ENCODE assay signal across 17 cellular contexts in genomic region chr7:33823913-33824312, GRCh38.
DNase-seq lines count a peak whose midpoint lies in the region; ATAC-seq lines count a peak whose summit lies in the region.
"Had no signal": no experiment of that assay in that cellular context is flagged by ENCODE, and none has a peak within 500 bp of the region (broad histone marks: within the 10 kb centered on the region; RNA-seq: fewer than 3 reads in every experiment).

No MANE protein-coding gene starts in this region.

- no peak overlapping the region for H2BK5ac ChIP-seq in neuronal stem cell (ENCODE audit: low read length)

- no peak overlapping the region for H2AFZ ChIP-seq in neuronal stem cell (ENCODE audit: low read length)

- H3K9me3 ChIP-seq in neuronal stem cell (replicated peaks in 1 of 2; ENCODE audit: control insufficient read depth in 2 of 2, insufficient read depth in 1 of 2, low read depth in 1 of 2, low read length in 2 of 2): peaks cover 0 to 4% of the 10 kb centered on the region in 2 donors
- H3K9me3 ChIP-seq: A549, Caco-2 had no signal

- peaks cover 2% of the 10 kb centered on the region for H3K79me1 ChIP-seq in neuronal stem cell (ENCODE audit: low read depth, low read length)

- no peak overlapping the region for H2AK5ac ChIP-seq in neuronal stem cell (ENCODE audit: low read depth, low read length)

- H3K23ac ChIP-seq in neuronal stem cell (ENCODE audit: low read depth, low read length, poor library complexity): no peak overlapping the region

- no peak overlapping the region for H2BK15ac ChIP-seq in neuronal stem cell (ENCODE audit: low read length)

- peak; percentile 20 for ATAC-seq in stimulated activated naive CD8-positive, alpha-beta T cell treated with anti-CD3 and anti-CD28 coated beads, Interleukin-15, amount 100 ng/mL, for 72 hours
- no peak for ATAC-seq in stimulated activated naive CD8-positive, alpha-beta T cell treated with anti-CD3 and anti-CD28 coated beads, Interleukin-15, Interleukin-2, amounts not matched to agents 100 U/mL and 50 U/mL, for 24 hours
- ATAC-seq: A549; CD8-positive, alpha-beta T cell had no signal

- H3K4me2 ChIP-seq in neuronal stem cell (ENCODE audit: insufficient read depth, low read length, poor library complexity, severe bottlenecking): no peak overlapping the region
- H3K4me2 ChIP-seq: A549; BLaER1 treated with 17β-estradiol and CSF1 and Interleukin-3, amounts not matched to agents 10 nM and 100 nM had no signal

- DNase-seq in stimulated activated naive CD8-positive, alpha-beta T cell treated with anti-CD3 and anti-CD28 coated beads, Interleukin-15, amount 100 ng/mL, for 72 hours: no peak
- no peak for DNase-seq in stimulated activated naive CD8-positive, alpha-beta T cell treated with anti-CD3 and anti-CD28 coated beads, Interleukin-15, Interleukin-2, amounts not matched to agents 100 U/mL and 50 U/mL, for 24 hours
- DNase-seq in neuronal stem cell (ENCODE audit: low spot score): no peak
- DNase-seq in GM19240 (ENCODE audit: insufficient read length, low spot score): no peak
- no peak for DNase-seq in iPS-NIHi11 (ENCODE audit: low spot score)
- DNase-seq: AML-193; Caco-2; Calu3; CD4-positive, alpha-beta T cell; CD8-positive, alpha-beta T cell; DMS79 treated with DMSO at 0.1 percent for 48 hours; GF-D8 had no signal

- no peak overlapping the region for H4K91ac ChIP-seq in neuronal stem cell (ENCODE audit: low read depth, low read length, poor library complexity)

- H3K14ac ChIP-seq in neuronal stem cell (ENCODE audit: low read length): peak overlapping the region; percentile 98

- no peak overlapping the region for H3K27ac Mint-ChIP-seq in stimulated activated naive CD8-positive, alpha-beta T cell treated with anti-CD3 and anti-CD28 coated beads, Interleukin-15, amount 100 ng/mL, for 72 hours
- H3K27ac Mint-ChIP-seq: B cell; CD4-positive, alpha-beta T cell; CD8-positive, alpha-beta T cell had no signal

- no peak overlapping the region for H4K8ac ChIP-seq in neuronal stem cell (ENCODE audit: low read depth, low read length)

- no peak overlapping the region for H3K4me3 ChIP-seq in neuronal stem cell (ENCODE audit: low read length in 2 of 2)
- H3K4me3 ChIP-seq: A549; BLaER1 treated with 17β-estradiol and CSF1 and Interleukin-3, amounts not matched to agents 10 nM and 100 nM had no signal

- H3K4me3 Mint-ChIP-seq in stimulated activated naive CD8-positive, alpha-beta T cell treated with anti-CD3 and anti-CD28 coated beads, Interleukin-15, amount 100 ng/mL, for 72 hours: no peak overlapping the region
- H3K4me3 Mint-ChIP-seq: B cell; CD4-positive, alpha-beta T cell; CD8-positive, alpha-beta T cell had no signal

- no peak overlapping the region for H3K27ac ChIP-seq in neuronal stem cell (replicated peaks; ENCODE audit: low read length)
- H3K27ac ChIP-seq: 22Rv1; A549; BLaER1 treated with 17β-estradiol and CSF1 and Interleukin-3, amounts not matched to agents 10 nM and 100 nM; C4-2B had no signal

- no peak overlapping the region for H2BK12ac ChIP-seq in neuronal stem cell (ENCODE audit: low read length)

- H3K27me3 Mint-ChIP-seq in stimulated activated naive CD8-positive, alpha-beta T cell treated with anti-CD3 and anti-CD28 coated beads, Interleukin-15, amount 100 ng/mL, for 72 hours: no peaks in the 10 kb centered on the region
- H3K27me3 Mint-ChIP-seq: B cell; CD4-positive, alpha-beta T cell had no signal

- H3K9me3 Mint-ChIP-seq in stimulated activated naive CD8-positive, alpha-beta T cell treated with anti-CD3 and anti-CD28 coated beads, Interleukin-15, amount 100 ng/mL, for 72 hours: peaks cover 6 to 8% of the 10 kb centered on the region in 2 donors

- WGBS in neuronal stem cell (ENCODE audit: extremely low coverage in 2 of 2, insufficient read length in 2 of 2, insufficient replicate concordance in 1 of 2), 2 donors: no CpG with 5 or more reads among the region's 5 CpGs

- H3K4me1 Mint-ChIP-seq in stimulated activated naive CD8-positive, alpha-beta T cell treated with anti-CD3 and anti-CD28 coated beads, Interleukin-15, amount 100 ng/mL, for 72 hours: no peaks in the 10 kb centered on the region
- H3K4me1 Mint-ChIP-seq: B cell had no signal

- H3K4me1 ChIP-seq in neuronal stem cell (ENCODE audit: control insufficient read depth in 2 of 2, insufficient read depth in 1 of 2, low read depth in 1 of 2, low read length in 2 of 2): no peaks in the 10 kb centered on the region
- H3K4me1 ChIP-seq: A549; BLaER1 treated with 17β-estradiol and CSF1 and Interleukin-3, amounts not matched to agents 10 nM and 100 nM; Caco-2 had no signal

- H3K27me3 ChIP-seq in neuronal stem cell (ENCODE audit: control insufficient read depth in 3 of 3, insufficient read depth in 3 of 3, low read depth in 1 of 3, low read length in 3 of 3): peaks cover 0 to 2% (median 0%) of the 10 kb centered on the region in 3 experiments
- H3K27me3 ChIP-seq: BLaER1 treated with 17β-estradiol and CSF1 and Interleukin-3, amounts not matched to agents 10 nM and 100 nM had no signal

- no peaks in the 10 kb centered on the region for H3K36me3 ChIP-seq in neuronal stem cell (replicated peaks in 1 of 2; ENCODE audit: control insufficient read depth in 2 of 2, insufficient read depth in 2 of 2, low read length in 2 of 2)
- H3K36me3 ChIP-seq: BLaER1 treated with 17β-estradiol and CSF1 and Interleukin-3, amounts not matched to agents 10 nM and 100 nM had no signal

- H3K18ac ChIP-seq in neuronal stem cell (ENCODE audit: low read length): peak overlapping the region; percentile 84

- no peak overlapping the region for H3K4ac ChIP-seq in neuronal stem cell (ENCODE audit: low read length)

- no peak overlapping the region for H3K9ac ChIP-seq in neuronal stem cell (ENCODE audit: low read depth, low read length, poor library complexity)
- H3K9ac ChIP-seq: BLaER1 treated with 17β-estradiol and CSF1 and Interleukin-3, amounts not matched to agents 10 nM and 100 nM had no signal

- H2BK120ac ChIP-seq in neuronal stem cell (ENCODE audit: low read depth, low read length): no peak overlapping the region
